9 cellular contexts compared by ENCODE assay signal in the genomic region with DNA sequence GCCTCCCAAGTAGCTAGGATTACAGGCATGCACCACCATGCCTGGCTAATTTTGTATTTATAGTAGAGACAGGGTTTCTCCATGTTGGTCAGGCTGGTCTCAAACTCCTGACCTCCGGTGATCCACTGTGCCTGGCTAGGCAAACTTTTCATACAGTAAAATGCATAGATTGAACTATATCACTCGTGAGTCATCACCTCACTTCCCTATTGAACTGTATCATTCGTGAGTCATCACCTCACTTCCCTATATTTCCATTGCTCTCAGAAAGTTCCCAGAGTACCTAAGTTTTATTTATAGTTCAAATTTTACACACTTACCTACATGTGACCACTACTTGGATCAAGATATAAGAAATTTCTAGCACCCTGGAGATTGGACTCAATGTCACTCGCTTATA.
A peak's percentile ranks its signal among the peaks of the same experiment; 100 is the strongest.
DNase-seq lines count a peak whose midpoint lies in the region; ATAC-seq lines count a peak whose summit lies in the region.
"Had no signal": no experiment of that assay in that cellular context is flagged by ENCODE, and none has a peak within 500 bp of the region (broad histone marks: within the 10 kb centered on the region; RNA-seq: fewer than 3 reads in every experiment).

No MANE protein-coding gene starts in this region.

- H3K79me1 ChIP-seq in mesenchymal stem cell (replicated peaks; ENCODE audit: low read length, poor library complexity, severe bottlenecking), result peaks cover 30% of the 10 kb centered on the region

- no peak overlapping the region for H2BK15ac ChIP-seq in mesenchymal stem cell (ENCODE audit: low read depth, poor library complexity, severe bottlenecking)

- H3K9me3 ChIP-seq in CD4-positive, CD25-positive, alpha-beta regulatory T cell (ENCODE audit: control insufficient read depth in 2 of 2, low read length in 2 of 2), result no peaks in the 10 kb centered on the region
- H3K9me3 ChIP-seq in KOPT-K1 (ENCODE audit: insufficient read depth, low read length, poor library complexity, severe bottlenecking) (no peaks in the 10 kb centered on the region), mesenchymal stem cell (ENCODE audit: control insufficient read depth, low read length) (no peaks in the 10 kb centered on the region)

- no peak overlapping the region for H3K9ac ChIP-seq in mesenchymal stem cell (ENCODE audit: low read length)

- H3K4me2 ChIP-seq in mesenchymal stem cell (ENCODE audit: low read length, poor library complexity, severe bottlenecking), result no peak overlapping the region

- H3K36me3 Mint-ChIP-seq in CD4-positive, CD25-positive, alpha-beta regulatory T cell, result peaks cover 39% of the 10 kb centered on the region
- H3K36me3 Mint-ChIP-seq in activated T-helper 2 cell treated with anti-CD3 and anti-CD28 coated beads, Interferon-gamma antibody, Interleukin-2, Interleukin-4, amounts not matched to agents 10 μg/mL and 5 μg/mL and 100 μg/mL, durations not matched to agents 14 hours and 24 hours and 36 hours (ENCODE audit: low read depth), result peaks cover 63% of the 10 kb centered on the region

- peaks cover 22 to 70% (median 51%) of the 10 kb centered on the region in 4 donors for H3K4me1 Mint-ChIP-seq in CD4-positive, CD25-positive, alpha-beta regulatory T cell
- peaks cover 60% of the 10 kb centered on the region for H3K4me1 Mint-ChIP-seq in activated T-helper 2 cell treated with anti-CD3 and anti-CD28 coated beads, Interferon-gamma antibody, Interleukin-2, Interleukin-4, amounts not matched to agents 10 μg/mL and 5 μg/mL and 100 μg/mL, durations not matched to agents 14 hours and 24 hours and 36 hours (ENCODE audit: low read depth)

- no peak for ATAC-seq in CD4-positive, CD25-positive, alpha-beta regulatory T cell (ENCODE audit: low read depth in 2 of 2)
- ATAC-seq in HG03175 (IDR thresholded peaks at IDR 0.05; ENCODE audit: unreplicated experiment), result no peak

- H2BK12ac ChIP-seq in mesenchymal stem cell (ENCODE audit: low read length in 2 of 2), result no peak overlapping the region

- H3K18ac ChIP-seq in mesenchymal stem cell (ENCODE audit: low read depth in 1 of 2, low read length in 2 of 2), result no peak overlapping the region

- no peak overlapping the region for H4K91ac ChIP-seq in mesenchymal stem cell (ENCODE audit: low read length)

- no peaks in the 10 kb centered on the region for H3K9me3 Mint-ChIP-seq in CD4-positive, CD25-positive, alpha-beta regulatory T cell
- H3K9me3 Mint-ChIP-seq in activated T-helper 2 cell treated with anti-CD3 and anti-CD28 coated beads, Interferon-gamma antibody, Interleukin-2, Interleukin-4, amounts not matched to agents 10 μg/mL and 5 μg/mL and 100 μg/mL, durations not matched to agents 14 hours and 24 hours and 36 hours, result no peaks in the 10 kb centered on the region

- no peaks in the 10 kb centered on the region for H3K27me3 ChIP-seq in CD4-positive, CD25-positive, alpha-beta regulatory T cell (ENCODE audit: control insufficient read depth, insufficient read depth, low read length)
- no peaks in the 10 kb centered on the region for H3K27me3 ChIP-seq in mesenchymal stem cell (ENCODE audit: control insufficient read depth in 1 of 2, insufficient read depth in 1 of 2, low read length in 2 of 2)

- H3K23ac ChIP-seq in mesenchymal stem cell (ENCODE audit: low read length in 2 of 2), result no peak overlapping the region

- H3K27ac ChIP-seq in CD4-positive, CD25-positive, alpha-beta regulatory T cell (ENCODE audit: insufficient read depth, low read length, poor library complexity, severe bottlenecking), result peak overlapping the region; percentile 87
- H3K27ac ChIP-seq in KOPT-K1 (ENCODE audit: low read depth, low read length, poor library complexity, severe bottlenecking), result peak overlapping the region; percentile 1
- no peak overlapping the region for H3K27ac ChIP-seq in mesenchymal stem cell (ENCODE audit: low read length, poor library complexity, severe bottlenecking)

- intact Hi-C loops in activated T-helper 2 cell treated with anti-CD3 and anti-CD28 coated beads, Interferon-gamma antibody, Interleukin-2, Interleukin-4, amounts not matched to agents 10 μg/mL and 5 μg/mL and 100 μg/mL, durations not matched to agents 14 hours and 24 hours and 36 hours (cut with micrococcal nuclease), result loop anchor here (2.0 to 10.0 kb wide), 4 partner anchors 41 to 429 kb away; a partner anchor contains a TSS

- 49% methylated on average over 3 of the region's 4 CpGs for WGBS in mesenchymal stem cell

- peaks cover 47% of the 10 kb centered on the region for H3K4me1 ChIP-seq in CD4-positive, CD25-positive, alpha-beta regulatory T cell (ENCODE audit: control insufficient read depth, insufficient read depth, low read length, poor library complexity, severe bottlenecking)
- H3K4me1 ChIP-seq in mesenchymal stem cell (ENCODE audit: control insufficient read depth, insufficient read depth, low read depth, low read length), result peaks cover 5% of the 10 kb centered on the region

- no peaks in the 10 kb centered on the region for H3K27me3 Mint-ChIP-seq in CD4-positive, CD25-positive, alpha-beta regulatory T cell
- no peaks in the 10 kb centered on the region for H3K27me3 Mint-ChIP-seq in activated T-helper 2 cell treated with anti-CD3 and anti-CD28 coated beads, Interferon-gamma antibody, Interleukin-2, Interleukin-4, amounts not matched to agents 10 μg/mL and 5 μg/mL and 100 μg/mL, durations not matched to agents 14 hours and 24 hours and 36 hours (ENCODE audit: low read depth)

- H2AFZ ChIP-seq in mesenchymal stem cell (ENCODE audit: low read depth, low read length), result no peak overlapping the region

- no peak for DNase-seq in CD4-positive, CD25-positive, alpha-beta regulatory T cell
- no peak for DNase-seq in activated T-helper 2 cell treated with anti-CD3 and anti-CD28 coated beads, Interferon-gamma antibody, Interleukin-2, Interleukin-4, amounts not matched to agents 10 μg/mL and 5 μg/mL and 100 μg/mL, durations not matched to agents 14 hours and 24 hours and 36 hours (ENCODE audit: low spot score)
- peak; percentile 75 for DNase-seq in mesenchymal stem cell
- DNase-seq in retina, result no peak
- no peak for DNase-seq in activated gamma-delta T cell treated with Interleukin-2 at 50 U/mL for 16 hours
- no peak for DNase-seq in GM19238 (ENCODE audit: insufficient read length, low spot score)
- DNase-seq: activated CD8-positive, alpha-beta memory T cell treated with anti-CD3 and anti-CD28 coated beads, Interleukin-2, amount 50 U/mL, for 48 hours had no signal

- H4K8ac ChIP-seq in mesenchymal stem cell (ENCODE audit: low read length), result no peak overlapping the region

- H2BK5ac ChIP-seq in mesenchymal stem cell (ENCODE audit: low read depth, low read length, poor library complexity, severe bottlenecking), result no peak overlapping the region

- no peak overlapping the region for H3K4ac ChIP-seq in mesenchymal stem cell (ENCODE audit: low read depth in 1 of 2, low read length in 2 of 2)

- H3K4me3 ChIP-seq in CD4-positive, CD25-positive, alpha-beta regulatory T cell (ENCODE audit: low read depth, low read length), result no peak overlapping the region
- no peak overlapping the region for H3K4me3 ChIP-seq in mesenchymal stem cell (ENCODE audit: insufficient read depth in 1 of 2, low read depth in 1 of 2, low read length in 2 of 2)

- H3K36me3 ChIP-seq in CD4-positive, CD25-positive, alpha-beta regulatory T cell (ENCODE audit: control insufficient read depth, insufficient read depth, low read length), result peaks cover 46% of the 10 kb centered on the region
- H3K36me3 ChIP-seq in KOPT-K1 (ENCODE audit: insufficient read depth, low read length) (peaks cover 64% of the 10 kb centered on the region), mesenchymal stem cell (ENCODE audit: control insufficient read depth in 1 of 2, insufficient read depth in 2 of 2, low read depth in 1 of 2, low read length in 2 of 2) (peaks cover 25 to 74% of the 10 kb centered on the region in 2 experiments)

- H2BK120ac ChIP-seq in mesenchymal stem cell (ENCODE audit: low read depth, low read length), result no peak overlapping the region

- peak overlapping the region; percentile 90 to 91 (median 91) for H3K27ac Mint-ChIP-seq in CD4-positive, CD25-positive, alpha-beta regulatory T cell
- peak overlapping the region; percentile 77 for H3K27ac Mint-ChIP-seq in activated T-helper 2 cell treated with anti-CD3 and anti-CD28 coated beads, Interferon-gamma antibody, Interleukin-2, Interleukin-4, amounts not matched to agents 10 μg/mL and 5 μg/mL and 100 μg/mL, durations not matched to agents 14 hours and 24 hours and 36 hours

- no peak overlapping the region for H2AK5ac ChIP-seq in mesenchymal stem cell (ENCODE audit: low read length, severe bottlenecking)

- no peak overlapping the region for H3K14ac ChIP-seq in mesenchymal stem cell (ENCODE audit: low read length in 2 of 2)

- no peak overlapping the region for H3K4me3 Mint-ChIP-seq in CD4-positive, CD25-positive, alpha-beta regulatory T cell
- H3K4me3 Mint-ChIP-seq in activated T-helper 2 cell treated with anti-CD3 and anti-CD28 coated beads, Interferon-gamma antibody, Interleukin-2, Interleukin-4, amounts not matched to agents 10 μg/mL and 5 μg/mL and 100 μg/mL, durations not matched to agents 14 hours and 24 hours and 36 hours (ENCODE audit: low read depth), result peak overlapping the region; percentile 28
